ENCODE assay signal across 9 cellular contexts in genomic region chr1:212981571-212982328, GRCh38. TPM values are rescaled to one million over a fixed set of nuclear protein-coding genes. Genes with fewer than 3 reads are reported as not detected.
DNase-seq lines count a peak whose midpoint lies in the region; ATAC-seq and TF ChIP-seq lines count a peak whose summit lies in the region.
"Had no signal": no experiment of that assay in that cellular context is flagged by ENCODE, and none has a peak within 500 bp of the region (broad histone marks: within the 10 kb centered on the region; RNA-seq: fewer than 3 reads in every experiment).

No MANE protein-coding gene starts in this region.

- no peak overlapping the region for H3K4me3 ChIP-seq in OCI-LY7 (ENCODE audit: low read depth, low read length, poor library complexity, severe bottlenecking)

- H3K4me1 Mint-ChIP-seq in stimulated activated naive CD8-positive, alpha-beta T cell treated with anti-CD3 and anti-CD28 coated beads, Interleukin-15, amount 100 ng/mL, for 72 hours: peaks cover 7% of the 10 kb centered on the region
- peaks cover 61% of the 10 kb centered on the region for H3K4me1 Mint-ChIP-seq in brain
- H3K4me1 Mint-ChIP-seq: activated naive CD4-positive, alpha-beta T cell treated with anti-CD3 and anti-CD28 coated beads, Interleukin-2, amount 50 U/mL, for 24 hours had no signal

- no peaks in the 10 kb centered on the region for H3K9me3 ChIP-seq in OCI-LY7 (ENCODE audit: low read length)

- no peaks in the 10 kb centered on the region for H3K36me3 ChIP-seq in OCI-LY7 (ENCODE audit: insufficient read depth, low read length)

- no peaks in the 10 kb centered on the region for H3K9me2 ChIP-seq in OCI-LY7 (ENCODE audit: insufficient read depth, low read length)

- no peak for DNase-seq in stimulated activated naive CD8-positive, alpha-beta T cell treated with anti-CD3 and anti-CD28 coated beads, Interleukin-15, amount 100 ng/mL, for 72 hours
- no peak for DNase-seq in stimulated activated naive CD8-positive, alpha-beta T cell treated with anti-CD3 and anti-CD28 coated beads, Interleukin-15, Interleukin-2, amounts not matched to agents 100 U/mL and 50 U/mL, for 24 hours
- DNase-seq in OCI-LY7 (ENCODE audit: low spot score) (no peak), SIG-M5 treated with dmso at 0.1 percent for 504 hours (lab: John Stamatoyannopoulos, UW; ENCODE audit: unreplicated experiment) (no peak), AG20443 (ENCODE audit: low spot score) (no peak), DMS79 treated with DMSO at 0.1 percent for 48 hours (lab: John Stamatoyannopoulos, UW) (no peak)

- H3K27ac ChIP-seq in OCI-LY7 (ENCODE audit: low read depth, low read length, poor library complexity, severe bottlenecking): no peak overlapping the region

- TF ChIP-seq CTCF in brain (conservative IDR thresholded peaks at IDR 0.05): no peak
- TF ChIP-seq CTCF in OCI-LY7 (conservative IDR thresholded peaks at IDR 0.05; ENCODE audit: low read length): no peak

- no peaks in the 10 kb centered on the region for H3K27me3 Mint-ChIP-seq in stimulated activated naive CD8-positive, alpha-beta T cell treated with anti-CD3 and anti-CD28 coated beads, Interleukin-15, amount 100 ng/mL, for 72 hours
- peaks cover 3% of the 10 kb centered on the region for H3K27me3 Mint-ChIP-seq in brain
- H3K27me3 Mint-ChIP-seq: activated naive CD4-positive, alpha-beta T cell treated with anti-CD3 and anti-CD28 coated beads, Interleukin-2, amount 50 U/mL, for 24 hours had no signal

- no peak overlapping the region for H2AFZ ChIP-seq in OCI-LY7 (ENCODE audit: low read length)

- H3K9me3 Mint-ChIP-seq in stimulated activated naive CD8-positive, alpha-beta T cell treated with anti-CD3 and anti-CD28 coated beads, Interleukin-15, amount 100 ng/mL, for 72 hours: no peaks in the 10 kb centered on the region
- H3K9me3 Mint-ChIP-seq in brain: no peaks in the 10 kb centered on the region
- H3K9me3 Mint-ChIP-seq: activated naive CD4-positive, alpha-beta T cell treated with anti-CD3 and anti-CD28 coated beads, Interleukin-2, amount 50 U/mL, for 24 hours had no signal

- no peak overlapping the region for H3K4me3 Mint-ChIP-seq in stimulated activated naive CD8-positive, alpha-beta T cell treated with anti-CD3 and anti-CD28 coated beads, Interleukin-15, amount 100 ng/mL, for 72 hours
- H3K4me3 Mint-ChIP-seq in brain: peak overlapping the region in 3 of 5 experiments; percentile 41 to 59 (median 44)
- H3K4me3 Mint-ChIP-seq: activated naive CD4-positive, alpha-beta T cell treated with anti-CD3 and anti-CD28 coated beads, Interleukin-2, amount 50 U/mL, for 24 hours had no signal

- peaks cover 43% of the 10 kb centered on the region for H3K36me3 Mint-ChIP-seq in brain
- H3K36me3 Mint-ChIP-seq: activated naive CD4-positive, alpha-beta T cell treated with anti-CD3 and anti-CD28 coated beads, Interleukin-2, amount 50 U/mL, for 24 hours had no signal

- POLR2A ChIA-PET in OCI-LY7 (lab: Charles Lee): interaction anchor here (0.7 to 1.1 kb wide), 2 partner anchors 25 to 191 kb away, joined by 3 to 6 read pairs; no protein-coding TSS in a partner anchor

- no peaks in the 10 kb centered on the region for H3K4me1 ChIP-seq in OCI-LY7 (ENCODE audit: insufficient read depth, low read length, poor library complexity, severe bottlenecking)

- no peaks in the 10 kb centered on the region for H3K79me2 ChIP-seq in OCI-LY7 (ENCODE audit: insufficient read depth, low read depth, low read length)

- H3K4me2 ChIP-seq in OCI-LY7 (ENCODE audit: low read length): no peak overlapping the region

- intact Hi-C loops in OCI-LY7 (cut with micrococcal nuclease; ENCODE audit: unreplicated experiment): no loop called here

- CTCF ChIA-PET in OCI-LY7 (lab: Charles Lee; ENCODE audit: unreplicated experiment): no interaction called here

- ATAC-seq in stimulated activated naive CD8-positive, alpha-beta T cell treated with anti-CD3 and anti-CD28 coated beads, Interleukin-15, amount 100 ng/mL, for 72 hours: peak; percentile 55
- ATAC-seq in stimulated activated naive CD8-positive, alpha-beta T cell treated with anti-CD3 and anti-CD28 coated beads, Interleukin-15, Interleukin-2, amounts not matched to agents 100 U/mL and 50 U/mL, for 24 hours: no peak
- ATAC-seq in HG03196 (IDR thresholded peaks at IDR 0.05; ENCODE audit: unreplicated experiment): peak; percentile 54

- no TSS peak for BruUV-seq in OCI-LY7 (replicated peaks; lab: Mats Ljungman, UMichigan)

- no peaks in the 10 kb centered on the region for H4K20me1 ChIP-seq in OCI-LY7 (ENCODE audit: insufficient read depth, low read length)

- no peak overlapping the region for H3K27ac Mint-ChIP-seq in stimulated activated naive CD8-positive, alpha-beta T cell treated with anti-CD3 and anti-CD28 coated beads, Interleukin-15, amount 100 ng/mL, for 72 hours
- H3K27ac Mint-ChIP-seq in brain: peak overlapping the region; percentile 34 to 94 (median 48)
- H3K27ac Mint-ChIP-seq: activated naive CD4-positive, alpha-beta T cell treated with anti-CD3 and anti-CD28 coated beads, Interleukin-2, amount 50 U/mL, for 24 hours had no signal

RNA-seq across cellular contexts. Expression of gene VASH2, which starts 31.4 kb away (rescaled TPM):
- 3.6 TPM for polyA plus RNA-seq in brain (ENCODE audit: insufficient read depth, low read depth, low replicate concordance)
- total RNA-seq in OCI-LY7 (2014; rRNA removed; shearing (Covaris generic)): 3.4 and 7.3 TPM in 2 replicates
- 7.4 and 7.5 TPM in 2 replicates for total RNA-seq in OCI-LY7 (2022)

RNA-seq across cellular contexts. Expression of gene ANGEL2, which starts 33.9 kb away (rescaled TPM):
- polyA plus RNA-seq in brain (ENCODE audit: insufficient read depth, low read depth, low replicate concordance): 10.7 TPM
- total RNA-seq in OCI-LY7 (2014; rRNA removed; shearing (Covaris generic)): 24.1 and 40.1 TPM in 2 replicates
- total RNA-seq in OCI-LY7 (2022): 42.7 and 50.8 TPM in 2 replicates

Comparison
In these comparisons a context has a peak if more than half of its experiments do, and no peak if none do; other contexts are left out.
1. H3K27ac Mint-ChIP-seq: peak in brain (5 of 5); none in stimulated activated naive CD8-positive, alpha-beta T cell treated with anti-CD3 and anti-CD28 coated beads, Interleukin-15, amount 100 ng/mL, for 72 hours (0 of 2).
2. H3K4me3 Mint-ChIP-seq: peak in brain (3 of 5); none in stimulated activated naive CD8-positive, alpha-beta T cell treated with anti-CD3 and anti-CD28 coated beads, Interleukin-15, amount 100 ng/mL, for 72 hours (0 of 2).